1 cellular context compared by ENCODE assay signal in genomic region chr14:39431416-39432178, GRCh38.
A peak's percentile ranks its signal among the peaks of the same experiment; 100 is the strongest.
TF ChIP-seq lines count a peak whose summit lies in the region.

No MANE protein-coding gene starts in this region.

TF ChIP-seq in HepG2, 621 proteins besides CTCF, POLR2A, EP300 and RAD21 (continued from another document and continues in another):
- TF ChIP-seq, protein P1, sequence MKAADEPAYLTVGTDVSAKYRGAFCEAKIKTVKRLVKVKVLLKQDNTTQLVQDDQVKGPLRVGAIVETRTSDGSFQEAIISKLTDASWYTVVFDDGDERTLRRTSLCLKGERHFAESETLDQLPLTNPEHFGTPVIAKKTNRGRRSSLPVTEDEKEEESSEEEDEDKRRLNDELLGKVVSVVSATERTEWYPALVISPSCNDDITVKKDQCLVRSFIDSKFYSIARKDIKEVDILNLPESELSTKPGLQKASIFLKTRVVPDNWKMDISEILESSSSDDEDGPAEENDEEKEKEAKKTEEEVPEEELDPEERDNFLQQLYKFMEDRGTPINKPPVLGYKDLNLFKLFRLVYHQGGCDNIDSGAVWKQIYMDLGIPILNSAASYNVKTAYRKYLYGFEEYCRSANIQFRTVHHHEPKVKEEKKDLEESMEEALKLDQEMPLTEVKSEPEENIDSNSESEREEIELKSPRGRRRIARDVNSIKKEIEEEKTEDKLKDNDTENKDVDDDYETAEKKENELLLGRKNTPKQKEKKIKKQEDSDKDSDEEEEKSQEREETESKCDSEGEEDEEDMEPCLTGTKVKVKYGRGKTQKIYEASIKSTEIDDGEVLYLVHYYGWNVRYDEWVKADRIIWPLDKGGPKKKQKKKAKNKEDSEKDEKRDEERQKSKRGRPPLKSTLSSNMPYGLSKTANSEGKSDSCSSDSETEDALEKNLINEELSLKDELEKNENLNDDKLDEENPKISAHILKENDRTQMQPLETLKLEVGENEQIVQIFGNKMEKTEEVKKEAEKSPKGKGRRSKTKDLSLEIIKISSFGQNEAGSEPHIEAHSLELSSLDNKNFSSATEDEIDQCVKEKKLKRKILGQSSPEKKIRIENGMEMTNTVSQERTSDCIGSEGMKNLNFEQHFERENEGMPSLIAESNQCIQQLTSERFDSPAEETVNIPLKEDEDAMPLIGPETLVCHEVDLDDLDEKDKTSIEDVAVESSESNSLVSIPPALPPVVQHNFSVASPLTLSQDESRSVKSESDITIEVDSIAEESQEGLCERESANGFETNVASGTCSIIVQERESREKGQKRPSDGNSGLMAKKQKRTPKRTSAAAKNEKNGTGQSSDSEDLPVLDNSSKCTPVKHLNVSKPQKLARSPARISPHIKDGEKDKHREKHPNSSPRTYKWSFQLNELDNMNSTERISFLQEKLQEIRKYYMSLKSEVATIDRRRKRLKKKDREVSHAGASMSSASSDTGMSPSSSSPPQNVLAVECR (CRISPR knock-in tag; IDR thresholded peaks at IDR 0.05; ENCODE audit: borderline replicate concordance): peak; percentile 90
- TF ChIP-seq, protein P2, sequence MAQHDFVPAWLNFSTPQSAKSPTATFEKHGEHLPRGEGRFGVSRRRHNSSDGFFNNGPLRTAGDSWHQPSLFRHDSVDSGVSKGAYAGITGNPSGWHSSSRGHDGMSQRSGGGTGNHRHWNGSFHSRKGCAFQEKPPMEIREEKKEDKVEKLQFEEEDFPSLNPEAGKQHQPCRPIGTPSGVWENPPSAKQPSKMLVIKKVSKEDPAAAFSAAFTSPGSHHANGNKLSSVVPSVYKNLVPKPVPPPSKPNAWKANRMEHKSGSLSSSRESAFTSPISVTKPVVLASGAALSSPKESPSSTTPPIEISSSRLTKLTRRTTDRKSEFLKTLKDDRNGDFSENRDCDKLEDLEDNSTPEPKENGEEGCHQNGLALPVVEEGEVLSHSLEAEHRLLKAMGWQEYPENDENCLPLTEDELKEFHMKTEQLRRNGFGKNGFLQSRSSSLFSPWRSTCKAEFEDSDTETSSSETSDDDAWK (CRISPR knock-in tag; IDR thresholded peaks at IDR 0.05): no peak
- TF ChIP-seq KAT2B (IDR thresholded peaks at IDR 0.05; ENCODE audit: borderline replicate concordance, low read depth, low read length) (no peak), ZNF576 (CRISPR knock-in tag; IDR thresholded peaks at IDR 0.05) (no peak), ZNF33B (CRISPR knock-in tag; IDR thresholded peaks at IDR 0.05) (no peak), POLR2AphosphoS2 (IDR thresholded peaks at IDR 0.05; ENCODE audit: low read depth, low read length) (no peak), PRPF4 (IDR thresholded peaks at IDR 0.05; ENCODE audit: low read depth, low read length, poor library complexity, severe bottlenecking) (no peak), ZNF761 (CRISPR knock-in tag; conservative IDR thresholded peaks at IDR 0.05) (0 out of 2 replicates have a peak, but pooled peaks have one; percentile 11), PHF8 (CRISPR knock-in tag; IDR thresholded peaks at IDR 0.05) (peak; percentile 81; the same call in 1 of the 2 replicates), HES4 (CRISPR knock-in tag; IDR thresholded peaks at IDR 0.05; ENCODE audit: borderline replicate concordance) (no peak), NPAS2 (CRISPR knock-in tag; IDR thresholded peaks at IDR 0.05; ENCODE audit: borderline replicate concordance) (no peak), ZNF558 (CRISPR knock-in tag; IDR thresholded peaks at IDR 0.05; ENCODE audit: borderline replicate concordance) (0 out of 2 replicates have a peak, but pooled peaks have one; percentile 24), KMT2A (CRISPR knock-in tag; IDR thresholded peaks at IDR 0.05) (peak; percentile 66), ELF3 (CRISPR knock-in tag; IDR thresholded peaks at IDR 0.05) (no peak), PRDM4 (CRISPR knock-in tag; IDR thresholded peaks at IDR 0.05; ENCODE audit: borderline replicate concordance) (no peak), KDM3A (CRISPR knock-in tag; IDR thresholded peaks at IDR 0.05; ENCODE audit: low read depth) (0 out of 2 replicates have a peak, but pooled peaks have one; percentile 80), RBFOX2 (IDR thresholded peaks at IDR 0.05; ENCODE audit: low read depth, low read length) (peak; percentile 86), SAFB2 (CRISPR knock-in tag; IDR thresholded peaks at IDR 0.05; ENCODE audit: borderline replicate concordance, low read depth) (no peak; the same call in 1 of the 2 replicates), ZNF34 (CRISPR knock-in tag; IDR thresholded peaks at IDR 0.05; ENCODE audit: borderline replicate concordance) (no peak), ATF7 (IDR thresholded peaks at IDR 0.05) (no peak), ATF7 (CRISPR knock-in tag; IDR thresholded peaks at IDR 0.05) (0 out of 2 replicates have a peak, but pooled peaks have one; percentile 2), ONECUT2 (CRISPR knock-in tag; IDR thresholded peaks at IDR 0.05) (no peak), ZNF713 (CRISPR knock-in tag; IDR thresholded peaks at IDR 0.05) (peak; percentile 84; the same call in 1 of the 2 replicates), HNRNPK (IDR thresholded peaks at IDR 0.05; ENCODE audit: low read depth, low read length, poor library complexity, severe bottlenecking) (no peak), ZNF878 (CRISPR knock-in tag; IDR thresholded peaks at IDR 0.05) (no peak), MLLT10 (CRISPR knock-in tag; IDR thresholded peaks at IDR 0.05) (no peak), DMTF1 (CRISPR knock-in tag; IDR thresholded peaks at IDR 0.05) (peak; percentile 59; the same call in 1 of the 2 replicates)
- TF ChIP-seq, protein P3, sequence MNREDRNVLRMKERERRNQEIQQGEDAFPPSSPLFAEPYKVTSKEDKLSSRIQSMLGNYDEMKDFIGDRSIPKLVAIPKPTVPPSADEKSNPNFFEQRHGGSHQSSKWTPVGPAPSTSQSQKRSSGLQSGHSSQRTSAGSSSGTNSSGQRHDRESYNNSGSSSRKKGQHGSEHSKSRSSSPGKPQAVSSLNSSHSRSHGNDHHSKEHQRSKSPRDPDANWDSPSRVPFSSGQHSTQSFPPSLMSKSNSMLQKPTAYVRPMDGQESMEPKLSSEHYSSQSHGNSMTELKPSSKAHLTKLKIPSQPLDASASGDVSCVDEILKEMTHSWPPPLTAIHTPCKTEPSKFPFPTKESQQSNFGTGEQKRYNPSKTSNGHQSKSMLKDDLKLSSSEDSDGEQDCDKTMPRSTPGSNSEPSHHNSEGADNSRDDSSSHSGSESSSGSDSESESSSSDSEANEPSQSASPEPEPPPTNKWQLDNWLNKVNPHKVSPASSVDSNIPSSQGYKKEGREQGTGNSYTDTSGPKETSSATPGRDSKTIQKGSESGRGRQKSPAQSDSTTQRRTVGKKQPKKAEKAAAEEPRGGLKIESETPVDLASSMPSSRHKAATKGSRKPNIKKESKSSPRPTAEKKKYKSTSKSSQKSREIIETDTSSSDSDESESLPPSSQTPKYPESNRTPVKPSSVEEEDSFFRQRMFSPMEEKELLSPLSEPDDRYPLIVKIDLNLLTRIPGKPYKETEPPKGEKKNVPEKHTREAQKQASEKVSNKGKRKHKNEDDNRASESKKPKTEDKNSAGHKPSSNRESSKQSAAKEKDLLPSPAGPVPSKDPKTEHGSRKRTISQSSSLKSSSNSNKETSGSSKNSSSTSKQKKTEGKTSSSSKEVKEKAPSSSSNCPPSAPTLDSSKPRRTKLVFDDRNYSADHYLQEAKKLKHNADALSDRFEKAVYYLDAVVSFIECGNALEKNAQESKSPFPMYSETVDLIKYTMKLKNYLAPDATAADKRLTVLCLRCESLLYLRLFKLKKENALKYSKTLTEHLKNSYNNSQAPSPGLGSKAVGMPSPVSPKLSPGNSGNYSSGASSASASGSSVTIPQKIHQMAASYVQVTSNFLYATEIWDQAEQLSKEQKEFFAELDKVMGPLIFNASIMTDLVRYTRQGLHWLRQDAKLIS (CRISPR knock-in tag; IDR thresholded peaks at IDR 0.05): no peak
- TF ChIP-seq, protein P4, sequence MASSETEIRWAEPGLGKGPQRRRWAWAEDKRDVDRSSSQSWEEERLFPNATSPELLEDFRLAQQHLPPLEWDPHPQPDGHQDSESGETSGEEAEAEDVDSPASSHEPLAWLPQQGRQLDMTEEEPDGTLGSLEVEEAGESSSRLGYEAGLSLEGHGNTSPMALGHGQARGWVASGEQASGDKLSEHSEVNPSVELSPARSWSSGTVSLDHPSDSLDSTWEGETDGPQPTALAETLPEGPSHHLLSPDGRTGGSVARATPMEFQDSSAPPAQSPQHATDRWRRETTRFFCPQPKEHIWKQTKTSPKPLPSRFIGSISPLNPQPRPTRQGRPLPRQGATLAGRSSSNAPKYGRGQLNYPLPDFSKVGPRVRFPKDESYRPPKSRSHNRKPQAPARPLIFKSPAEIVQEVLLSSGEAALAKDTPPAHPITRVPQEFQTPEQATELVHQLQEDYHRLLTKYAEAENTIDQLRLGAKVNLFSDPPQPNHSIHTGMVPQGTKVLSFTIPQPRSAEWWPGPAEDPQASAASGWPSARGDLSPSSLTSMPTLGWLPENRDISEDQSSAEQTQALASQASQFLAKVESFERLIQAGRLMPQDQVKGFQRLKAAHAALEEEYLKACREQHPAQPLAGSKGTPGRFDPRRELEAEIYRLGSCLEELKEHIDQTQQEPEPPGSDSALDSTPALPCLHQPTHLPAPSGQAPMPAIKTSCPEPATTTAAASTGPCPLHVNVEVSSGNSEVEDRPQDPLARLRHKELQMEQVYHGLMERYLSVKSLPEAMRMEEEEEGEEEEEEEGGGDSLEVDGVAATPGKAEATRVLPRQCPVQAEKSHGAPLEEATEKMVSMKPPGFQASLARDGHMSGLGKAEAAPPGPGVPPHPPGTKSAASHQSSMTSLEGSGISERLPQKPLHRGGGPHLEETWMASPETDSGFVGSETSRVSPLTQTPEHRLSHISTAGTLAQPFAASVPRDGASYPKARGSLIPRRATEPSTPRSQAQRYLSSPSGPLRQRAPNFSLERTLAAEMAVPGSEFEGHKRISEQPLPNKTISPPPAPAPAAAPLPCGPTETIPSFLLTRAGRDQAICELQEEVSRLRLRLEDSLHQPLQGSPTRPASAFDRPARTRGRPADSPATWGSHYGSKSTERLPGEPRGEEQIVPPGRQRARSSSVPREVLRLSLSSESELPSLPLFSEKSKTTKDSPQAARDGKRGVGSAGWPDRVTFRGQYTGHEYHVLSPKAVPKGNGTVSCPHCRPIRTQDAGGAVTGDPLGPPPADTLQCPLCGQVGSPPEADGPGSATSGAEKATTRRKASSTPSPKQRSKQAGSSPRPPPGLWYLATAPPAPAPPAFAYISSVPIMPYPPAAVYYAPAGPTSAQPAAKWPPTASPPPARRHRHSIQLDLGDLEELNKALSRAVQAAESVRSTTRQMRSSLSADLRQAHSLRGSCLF (CRISPR knock-in tag; IDR thresholded peaks at IDR 0.05; ENCODE audit: borderline replicate concordance): no peak
- TF ChIP-seq, protein P5, sequence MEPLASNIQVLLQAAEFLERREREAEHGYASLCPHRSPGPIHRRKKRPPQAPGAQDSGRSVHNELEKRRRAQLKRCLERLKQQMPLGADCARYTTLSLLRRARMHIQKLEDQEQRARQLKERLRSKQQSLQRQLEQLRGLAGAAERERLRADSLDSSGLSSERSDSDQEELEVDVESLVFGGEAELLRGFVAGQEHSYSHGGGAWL (CRISPR knock-in tag; IDR thresholded peaks at IDR 0.05): no peak; the same call in 1 of the 2 replicates
- TF ChIP-seq, protein P6, sequence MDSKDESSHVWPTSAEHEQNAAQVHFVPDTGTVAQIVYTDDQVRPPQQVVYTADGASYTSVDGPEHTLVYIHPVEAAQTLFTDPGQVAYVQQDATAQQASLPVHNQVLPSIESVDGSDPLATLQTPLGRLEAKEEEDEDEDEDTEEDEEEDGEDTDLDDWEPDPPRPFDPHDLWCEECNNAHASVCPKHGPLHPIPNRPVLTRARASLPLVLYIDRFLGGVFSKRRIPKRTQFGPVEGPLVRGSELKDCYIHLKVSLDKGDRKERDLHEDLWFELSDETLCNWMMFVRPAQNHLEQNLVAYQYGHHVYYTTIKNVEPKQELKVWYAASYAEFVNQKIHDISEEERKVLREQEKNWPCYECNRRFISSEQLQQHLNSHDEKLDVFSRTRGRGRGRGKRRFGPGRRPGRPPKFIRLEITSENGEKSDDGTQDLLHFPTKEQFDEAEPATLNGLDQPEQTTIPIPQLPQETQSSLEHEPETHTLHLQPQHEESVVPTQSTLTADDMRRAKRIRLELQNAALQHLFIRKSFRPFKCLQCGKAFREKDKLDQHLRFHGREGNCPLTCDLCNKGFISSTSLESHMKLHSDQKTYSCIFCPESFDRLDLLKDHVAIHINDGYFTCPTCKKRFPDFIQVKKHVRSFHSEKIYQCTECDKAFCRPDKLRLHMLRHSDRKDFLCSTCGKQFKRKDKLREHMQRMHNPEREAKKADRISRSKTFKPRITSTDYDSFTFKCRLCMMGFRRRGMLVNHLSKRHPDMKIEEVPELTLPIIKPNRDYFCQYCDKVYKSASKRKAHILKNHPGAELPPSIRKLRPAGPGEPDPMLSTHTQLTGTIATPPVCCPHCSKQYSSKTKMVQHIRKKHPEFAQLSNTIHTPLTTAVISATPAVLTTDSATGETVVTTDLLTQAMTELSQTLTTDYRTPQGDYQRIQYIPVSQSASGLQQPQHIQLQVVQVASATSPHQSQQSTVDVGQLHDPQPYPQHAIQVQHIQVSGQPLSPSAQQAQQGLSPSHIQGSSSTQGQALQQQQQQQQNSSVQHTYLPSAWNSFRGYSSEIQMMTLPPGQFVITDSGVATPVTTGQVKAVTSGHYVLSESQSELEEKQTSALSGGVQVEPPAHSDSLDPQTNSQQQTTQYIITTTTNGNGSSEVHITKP (CRISPR knock-in tag; IDR thresholded peaks at IDR 0.05; ENCODE audit: low read depth): peak; percentile 88
